ENCODE assay signal across 7 cellular contexts in genomic region chr18:46963656-46964578, GRCh38. TPM values are rescaled to one million over a fixed set of nuclear protein-coding genes. Genes with fewer than 3 reads are reported as not detected.
A peak's percentile ranks its signal among the peaks of the same experiment; 100 is the strongest.
DNase-seq lines count a peak whose midpoint lies in the region; ATAC-seq, FAIRE-seq and TF ChIP-seq lines count a peak whose summit lies in the region.
"Not testable (repeated sequence)": the region's sequence is repeated elsewhere in the genome, so short reads cannot be mapped to it uniquely, and the experiment has no call there.

No MANE protein-coding gene starts in this region.

- not testable (repeated sequence) for H3K27ac ChIP-seq in Panc1 (ENCODE audit: low read length); gastroesophageal sphincter; right cardiac atrium (ENCODE audit: low read length); lung (ENCODE audit: low read depth in 1 of 2, low read length in 1 of 2); pancreas

- not testable (repeated sequence) for TF ChIP-seq CTCF in Panc1 (IDR thresholded peaks at IDR 0.05); gastroesophageal sphincter (IDR thresholded peaks at IDR 0.05); lung (IDR thresholded peaks at IDR 0.05; ENCODE audit: control extremely low read depth, extremely low read depth); pancreas (IDR thresholded peaks at IDR 0.05)

- not testable (repeated sequence) for H3K9me3 Mint-ChIP-seq in activated naive CD8-positive, alpha-beta T cell treated with anti-CD3 and anti-CD28 coated beads, Interleukin-2, amount 50 U/mL, for 24 hours; stimulated activated naive CD8-positive, alpha-beta T cell treated with anti-CD3 and anti-CD28 coated beads, Interleukin-15, amount 100 ng/mL, for 72 hours

- H3K4me3 ChIP-seq in Panc1 (ENCODE audit: low read depth in 2 of 2, low read length in 2 of 2); gastroesophageal sphincter; right cardiac atrium (ENCODE audit: low read length); lung; pancreas: not testable (repeated sequence)

- not testable (repeated sequence) for H3K27me3 Mint-ChIP-seq in activated naive CD8-positive, alpha-beta T cell treated with anti-CD3 and anti-CD28 coated beads, Interleukin-2, amount 50 U/mL, for 24 hours; stimulated activated naive CD8-positive, alpha-beta T cell treated with anti-CD3 and anti-CD28 coated beads, Interleukin-15, amount 100 ng/mL, for 72 hours

- H3K9me3 ChIP-seq in Panc1 (ENCODE audit: control insufficient read depth, insufficient read depth, low read depth, low read length); gastroesophageal sphincter; right cardiac atrium (ENCODE audit: control insufficient read depth, low read length); lung (ENCODE audit: control insufficient read depth in 2 of 2, insufficient read depth in 1 of 2, low read length in 1 of 2); pancreas: not testable (repeated sequence)

- H3K27ac Mint-ChIP-seq in activated naive CD8-positive, alpha-beta T cell treated with anti-CD3 and anti-CD28 coated beads, Interleukin-2, amount 50 U/mL, for 24 hours; stimulated activated naive CD8-positive, alpha-beta T cell treated with anti-CD3 and anti-CD28 coated beads, Interleukin-15, amount 100 ng/mL, for 72 hours: not testable (repeated sequence)

- intact Hi-C loops in Panc1 (cut with micrococcal nuclease; ENCODE audit: unreplicated experiment); right cardiac atrium (cut with DNase I); pancreas (cut with DNase I): not testable (repeated sequence)

- H3K36me3 Mint-ChIP-seq in activated naive CD8-positive, alpha-beta T cell treated with anti-CD3 and anti-CD28 coated beads, Interleukin-2, amount 50 U/mL, for 24 hours (ENCODE audit: low read depth): not testable (repeated sequence)

- BruUV-seq in Panc1 (replicated peaks; lab: Mats Ljungman, UMichigan): not testable (repeated sequence)

- FAIRE-seq in pancreas (lab: Jason Lieb, UNC): not testable (repeated sequence)

- not testable (repeated sequence) for DNase-seq in Panc1 (ENCODE audit: low read depth, low spot score); activated naive CD8-positive, alpha-beta T cell treated with anti-CD3 and anti-CD28 coated beads, Interleukin-2, amount 50 U/mL, for 24 hours; right cardiac atrium; lung (ENCODE audit: low spot score); pancreas; stimulated activated naive CD8-positive, alpha-beta T cell treated with anti-CD3 and anti-CD28 coated beads, Interleukin-15, amount 100 ng/mL, for 72 hours

- not testable (repeated sequence) for TF ChIP-seq POLR2A in gastroesophageal sphincter (IDR thresholded peaks at IDR 0.05)

- CTCF ChIA-PET in Panc1 (lab: Charles Lee): not testable (repeated sequence)

- in situ Hi-C loops in Panc1 (cut with HindIII; ENCODE audit: low pct_unique_long_range_greater_than_20kb, low sequenced_read_pairs): not testable (repeated sequence)

- H3K36me3 ChIP-seq in Panc1 (ENCODE audit: control insufficient read depth, insufficient read depth, low read length); gastroesophageal sphincter; lung (ENCODE audit: control insufficient read depth in 2 of 2, insufficient read depth in 2 of 2, low read length in 2 of 2); pancreas: not testable (repeated sequence)

- H3K4me1 ChIP-seq in Panc1 (ENCODE audit: control insufficient read depth, insufficient read depth, low read length); gastroesophageal sphincter; right cardiac atrium (ENCODE audit: control insufficient read depth, insufficient read depth, low read length); lung (ENCODE audit: control insufficient read depth in 2 of 2, insufficient read depth in 2 of 2, low read length in 2 of 2); pancreas: not testable (repeated sequence)

- H3K4me1 Mint-ChIP-seq in activated naive CD8-positive, alpha-beta T cell treated with anti-CD3 and anti-CD28 coated beads, Interleukin-2, amount 50 U/mL, for 24 hours; stimulated activated naive CD8-positive, alpha-beta T cell treated with anti-CD3 and anti-CD28 coated beads, Interleukin-15, amount 100 ng/mL, for 72 hours: not testable (repeated sequence)

- not testable (repeated sequence) for H3K27me3 ChIP-seq in Panc1 (ENCODE audit: control insufficient read depth, insufficient read depth, low read length); gastroesophageal sphincter; right cardiac atrium (ENCODE audit: control insufficient read depth, insufficient read depth); lung (ENCODE audit: control insufficient read depth, insufficient read depth); pancreas

- POLR2A ChIA-PET in Panc1 (lab: Charles Lee): not testable (repeated sequence)

- ATAC-seq in Panc1 (peak; percentile 46), gastroesophageal sphincter (peak; percentile 15), right cardiac atrium (peak; percentile 54 to 63), lung (ENCODE audit: insufficient read depth, low FRiP score) (peak; percentile 12), pancreas (peak in 3 of 4 donors; percentile 19 to 57 (median 51))
- ATAC-seq in activated naive CD8-positive, alpha-beta T cell treated with anti-CD3 and anti-CD28 coated beads, Interleukin-2, amount 50 U/mL, for 24 hours: peak; percentile 10
- peak; percentile 57 for ATAC-seq in stimulated activated naive CD8-positive, alpha-beta T cell treated with anti-CD3 and anti-CD28 coated beads, Interleukin-15, amount 100 ng/mL, for 72 hours

- TF ChIP-seq EP300 in gastroesophageal sphincter (IDR thresholded peaks at IDR 0.05): not testable (repeated sequence)

- H3K4me3 Mint-ChIP-seq in activated naive CD8-positive, alpha-beta T cell treated with anti-CD3 and anti-CD28 coated beads, Interleukin-2, amount 50 U/mL, for 24 hours; stimulated activated naive CD8-positive, alpha-beta T cell treated with anti-CD3 and anti-CD28 coated beads, Interleukin-15, amount 100 ng/mL, for 72 hours: not testable (repeated sequence)

- WGBS in gastroesophageal sphincter (ENCODE audit: low coverage in 1 of 2), 2 donors: no CpG with 5 or more reads among the region's 79 CpGs
- WGBS in right cardiac atrium: no CpG with 5 or more reads among the region's 79 CpGs
- WGBS in lung, 2 donors: 99% methylated on average over 6 of the region's 79 CpGs; no CpG with 5 or more reads in 1 of the 2 donors
- 95% methylated on average over 4 of the region's 79 CpGs; no CpG with 5 or more reads in 1 of the 2 donors for WGBS in pancreas, 2 donors

RNA-seq across cellular contexts. Expression of gene KATNAL2, which starts 46.5 kb away (rescaled TPM):
- total RNA-seq in Panc1 (2021; ENCODE audit: unreplicated experiment) (2.6 TPM), gastroesophageal sphincter (1 to 10 TPM in 3 of 4 donors, under 1 TPM in 1; 0.89 to 4.1 (median 3.3) TPM), right cardiac atrium (1 to 10 TPM; 5.2 to 7.0 (median 6.3) TPM), lung (1 to 10 TPM; 6.4 to 8.0 TPM), pancreas (1 to 10 TPM in 5 of 6 donors, under 1 TPM in 1; 0.97 to 1.8 (median 1.5) TPM)
- 2.4 TPM for polyA plus RNA-seq in Panc1 (2012; ENCODE audit: insufficient read length)
- polyA plus RNA-seq in right cardiac atrium (5.0 TPM), lung (1 to 10 TPM; 1.5 to 1.9 TPM), pancreas (1 to 10 TPM; 1.9 to 3.8 TPM)

RNA-seq across cellular contexts. Expression of gene PIAS2, which starts 46.6 kb away (rescaled TPM):
- total RNA-seq in Panc1 (2021; ENCODE audit: unreplicated experiment): 30.6 TPM
- 10.5 TPM for polyA plus RNA-seq in Panc1 (2012; ENCODE audit: insufficient read length)
- total RNA-seq in gastroesophageal sphincter: 10 to 100 TPM; 26.4 to 31.0 (median 28.1) TPM
- 10 to 100 TPM; 35.7 to 44.0 (median 42.1) TPM for total RNA-seq in right cardiac atrium
- polyA plus RNA-seq in right cardiac atrium: 7.7 TPM
- 10 to 100 TPM; 31.0 to 47.6 TPM for total RNA-seq in lung
- 1 to 10 TPM; 4.2 to 5.0 TPM for polyA plus RNA-seq in lung
- 10 to 100 TPM in 5 of 6 donors, 1 to 10 TPM in 1; 9.9 to 17.6 (median 12.9) TPM for total RNA-seq in pancreas
- polyA plus RNA-seq in pancreas: 1 to 10 TPM; 2.8 to 3.5 TPM
